In genomic region chr3:33954956-33955355, GRCh38 we compare ENCODE assay signal across 19 cellular contexts.
DNase-seq lines count a peak whose midpoint lies in the region; ATAC-seq, FAIRE-seq and TF ChIP-seq lines count a peak whose summit lies in the region.
"Had no signal": no experiment of that assay in that cellular context is flagged by ENCODE, and none has a peak within 500 bp of the region (broad histone marks: within the 10 kb centered on the region; RNA-seq: fewer than 3 reads in every experiment).

No MANE protein-coding gene starts in this region.

- H3K4me3 ChIP-seq in A549 = no peak overlapping the region
- H3K4me3 ChIP-seq in OCI-LY3 (ENCODE audit: low read length) = no peak overlapping the region
- H3K4me3 ChIP-seq in fibroblast of mammary gland (ENCODE audit: control insufficient read depth, low read depth, low read length) = no peak overlapping the region
- H3K4me3 ChIP-seq in suprapubic skin = no peak overlapping the region
- H3K4me3 ChIP-seq: dorsolateral prefrontal cortex, mucosa of descending colon, psoas muscle, vagina had no signal

- H3K4me2 ChIP-seq in A549 (no peak overlapping the region), OCI-LY3 (ENCODE audit: low read length) (no peak overlapping the region)

- DNase-seq in A549 (ENCODE audit: low read depth in 1 of 2, low spot score in 1 of 2) (peak in 1 of 2 experiments; percentile 16), GM10266 (ENCODE audit: extremely low spot score) (no peak), fibroblast of mammary gland (ENCODE audit: low read depth) (peak; percentile 14), suprapubic skin (ENCODE audit: low spot score in 2 of 2) (no peak), kidney glomerular epithelial cell (lab: John Stamatoyannopoulos, UW) (no peak), SKM-1 (lab: John Stamatoyannopoulos, UW; ENCODE audit: unreplicated experiment) (no peak), NCI-H2029 (lab: John Stamatoyannopoulos, UW) (no peak)
- DNase-seq: activated CD4-positive, alpha-beta T cell treated with anti-CD3 and anti-CD28 coated beads, Interleukin-2, amount 10 ng/mL, durations not matched to agents 7 days and 5 days; BE2C; dorsolateral prefrontal cortex; EL; HFFc6; MM.1S; mucosa of descending colon; NCI-H446 treated with DMSO at 0.1 percent for 48 hours; psoas muscle had no signal

- no peaks in the 10 kb centered on the region for H4K20me1 ChIP-seq in OCI-LY3 (ENCODE audit: insufficient read depth, low read length)

- peak in 1 of 2 experiments; percentile 41; a peak in 2 of 5 replicates for TF ChIP-seq RAD21 in A549 (conservative IDR thresholded peaks at IDR 0.05 in 1 of 2, IDR thresholded peaks at IDR 0.05 in 1 of 2)

- no peaks in the 10 kb centered on the region for H3K4me1 ChIP-seq in A549
- no peaks in the 10 kb centered on the region for H3K4me1 ChIP-seq in OCI-LY3 (ENCODE audit: low read length)
- H3K4me1 ChIP-seq in suprapubic skin = no peaks in the 10 kb centered on the region
- H3K4me1 ChIP-seq: BE2C, psoas muscle, vagina had no signal

- no peak overlapping the region for H2AFZ ChIP-seq in OCI-LY3 (ENCODE audit: low read depth, low read length)

- CTCF ChIA-PET in A549 (lab: Yijun Ruan, JAX) = interaction anchor here (1.5 kb wide), 1 partner anchor 13 kb away, joined by 4 read pairs; no protein-coding TSS in a partner anchor

- no peaks in the 10 kb centered on the region for H3K9me3 ChIP-seq in A549
- no peaks in the 10 kb centered on the region for H3K9me3 ChIP-seq in OCI-LY3 (ENCODE audit: insufficient read depth, low read length)
- H3K9me3 ChIP-seq in suprapubic skin = no peaks in the 10 kb centered on the region
- H3K9me3 ChIP-seq: BE2C, mucosa of descending colon, psoas muscle, vagina had no signal

- no peaks in the 10 kb centered on the region for H3K27me3 ChIP-seq in OCI-LY3 (ENCODE audit: low read depth, low read length)
- no peaks in the 10 kb centered on the region for H3K27me3 ChIP-seq in suprapubic skin
- H3K27me3 ChIP-seq: BE2C, dorsolateral prefrontal cortex, vagina had no signal

- no peak overlapping the region for H3K27ac ChIP-seq in A549
- no peak overlapping the region for H3K27ac ChIP-seq in OCI-LY3 (ENCODE audit: low read length)
- H3K27ac ChIP-seq in suprapubic skin = no peak overlapping the region
- H3K27ac ChIP-seq: dorsolateral prefrontal cortex, psoas muscle, vagina had no signal

- POLR2A ChIA-PET in A549 (lab: Yijun Ruan, JAX) = no interaction called here

- TF ChIP-seq POLR2A in A549 (IDR thresholded peaks at IDR 0.05; ENCODE audit: low read length) = no peak
- TF ChIP-seq POLR2A in suprapubic skin (IDR thresholded peaks at IDR 0.05) = no peak

- TF ChIP-seq CTCF in A549 (IDR thresholded peaks at IDR 0.05) (0 out of 3 replicates have a peak, but pooled peaks have one; percentile 15), GM10266 (IDR thresholded peaks at IDR 0.05; ENCODE audit: control insufficient read depth, insufficient read depth, low read depth, missing control alignments) (peak; percentile 6), OCI-LY3 (IDR thresholded peaks at IDR 0.05; ENCODE audit: low read depth, low read length) (peak; percentile 41), fibroblast of mammary gland (conservative IDR thresholded peaks at IDR 0.05; ENCODE audit: control insufficient read depth, insufficient read depth, low read depth, low read length) (no peak), suprapubic skin (IDR thresholded peaks at IDR 0.05) (no peak)

- H3K9ac ChIP-seq in OCI-LY3 (ENCODE audit: low read length) = no peak overlapping the region

- H3K79me2 ChIP-seq in OCI-LY3 (ENCODE audit: low read length) = no peaks in the 10 kb centered on the region

- ATAC-seq in A549 = no peak
- ATAC-seq: mucosa of descending colon, psoas muscle had no signal

- TF ChIP-seq EP300 in A549 (IDR thresholded peaks at IDR 0.05) (no peak), suprapubic skin (IDR thresholded peaks at IDR 0.05) (no peak)

- 67% methylated on average over 3 of the region's 3 CpGs for WGBS in A549 (ENCODE audit: missing lambda C conversion rate)
- WGBS in suprapubic skin = 92% methylated on average over 3 of the region's 3 CpGs

- no peak for FAIRE-seq in A549 (lab: Jason Lieb, UNC)
- FAIRE-seq: frontal cortex had no signal

- H3K36me3 ChIP-seq in OCI-LY3 (replicated peaks; ENCODE audit: low read depth, low read length) (no peaks in the 10 kb centered on the region), suprapubic skin (no peaks in the 10 kb centered on the region)
- H3K36me3 ChIP-seq: BE2C, vagina had no signal

TF ChIP-seq in A549, 52 proteins besides CTCF, POLR2A, EP300 and RAD21:
- TF ChIP-seq POLR2AphosphoS2 (conservative IDR thresholded peaks at IDR 0.05; ENCODE audit: low read length) = no peak
- TF ChIP-seq TP53 (CRISPR knock-in tag; IDR thresholded peaks at IDR 0.05) = no peak
- no peak for TF ChIP-seq E2F6 (IDR thresholded peaks at IDR 0.05; ENCODE audit: borderline replicate concordance, low read depth)
- TF ChIP-seq NR3C1 (IDR thresholded peaks at IDR 0.05) = no peak
- TF ChIP-seq CHD2 (IDR thresholded peaks at IDR 0.05; ENCODE audit: low read length, partially characterized antibody) = no peak
- no peak for TF ChIP-seq REST (IDR thresholded peaks at IDR 0.05)
- TF ChIP-seq PBX3 (IDR thresholded peaks at IDR 0.05) = no peak

Comparison
In these comparisons a context has a peak if more than half of its experiments do, and no peak if none do; other contexts are left out.
1. CTCF ChIP-seq: peak in A549 (single experiment), GM10266 (single experiment) and OCI-LY3 (single experiment); none in fibroblast of mammary gland (single experiment) and suprapubic skin (0 of 2).